In the genomic region with DNA sequence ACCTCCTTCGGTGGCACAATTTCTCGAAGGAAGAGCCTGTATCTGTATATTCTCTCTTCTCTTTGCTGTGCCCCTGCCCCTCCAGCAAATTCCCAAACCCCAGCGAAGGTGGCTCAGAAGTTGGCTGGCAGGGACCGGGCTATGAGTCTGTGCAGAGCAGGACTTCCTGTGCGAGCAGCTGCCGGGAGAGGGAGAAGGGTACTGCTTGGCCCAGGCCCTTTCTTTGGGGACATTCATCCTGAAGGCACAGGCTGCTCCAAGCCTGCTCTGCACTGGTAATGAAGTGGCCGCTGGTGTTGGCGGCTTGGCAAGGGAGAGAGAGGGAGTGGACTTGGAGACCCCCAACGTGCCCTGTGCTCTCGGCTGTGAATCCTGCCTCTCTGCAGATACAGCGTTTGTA, we compare ENCODE assay signal across 27 cellular contexts. TPM values are rescaled to one million over a fixed set of nuclear protein-coding genes. Genes with fewer than 3 reads are reported as not detected.
DNase-seq lines count a peak whose midpoint lies in the region; ATAC-seq and TF ChIP-seq lines count a peak whose summit lies in the region.
"Had no signal": no experiment of that assay in that cellular context is flagged by ENCODE, and none has a peak within 500 bp of the region (broad histone marks: within the 10 kb centered on the region; RNA-seq: fewer than 3 reads in every experiment).

No MANE protein-coding gene starts in this region.

- H3K4me3 Mint-ChIP-seq in WTC11, result no peak overlapping the region
- H3K4me3 Mint-ChIP-seq in T-helper 2 cell treated with Interferon-gamma antibody and Interleukin-4, amounts not matched to agents 5 μg/mL and 100 μg/mL, for 36 hours, result no peak overlapping the region
- H3K4me3 Mint-ChIP-seq: activated CD8-positive, alpha-beta memory T cell treated with anti-CD3 and anti-CD28 coated beads, Interleukin-2, amount 10 ng/mL, durations not matched to agents 7 days and 5 days; immature natural killer cell; mesothelial cell of epicardium; naive thymus-derived CD4-positive, alpha-beta T cell; T-helper 17 cell had no signal

- POLR2A ChIA-PET in WTC11 (lab: Charles Lee), result no interaction called here

- 0 out of 2 replicates have a peak, but pooled peaks have one; percentile 22 for ATAC-seq in WTC11
- ATAC-seq: activated CD8-positive, alpha-beta memory T cell treated with anti-CD3 and anti-CD28 coated beads, Interleukin-2, amount 10 ng/mL, durations not matched to agents 7 days and 5 days; naive thymus-derived CD4-positive, alpha-beta T cell; right cardiac atrium; T-helper 17 cell had no signal

- CTCF ChIA-PET in WTC11 (lab: Charles Lee), result interaction anchor here (0.7 to 1.2 kb wide), 2 partner anchors 45 to 243 kb away, joined by 4 to 5 read pairs; no protein-coding TSS in a partner anchor

- H3K36me3 Mint-ChIP-seq in WTC11, result no peaks in the 10 kb centered on the region
- no peaks in the 10 kb centered on the region for H3K36me3 Mint-ChIP-seq in T-helper 2 cell treated with Interferon-gamma antibody and Interleukin-4, amounts not matched to agents 5 μg/mL and 100 μg/mL, for 36 hours (ENCODE audit: low read depth)
- H3K36me3 Mint-ChIP-seq: activated CD8-positive, alpha-beta memory T cell treated with anti-CD3 and anti-CD28 coated beads, Interleukin-2, amount 10 ng/mL, durations not matched to agents 7 days and 5 days; immature natural killer cell; mesothelial cell of epicardium; naive thymus-derived CD4-positive, alpha-beta T cell had no signal

- H3K27ac Mint-ChIP-seq in WTC11, result no peak overlapping the region
- H3K27ac Mint-ChIP-seq in T-helper 2 cell treated with Interferon-gamma antibody and Interleukin-4, amounts not matched to agents 5 μg/mL and 100 μg/mL, for 36 hours, result no peak overlapping the region
- H3K27ac Mint-ChIP-seq: activated CD8-positive, alpha-beta memory T cell treated with anti-CD3 and anti-CD28 coated beads, Interleukin-2, amount 10 ng/mL, durations not matched to agents 7 days and 5 days; immature natural killer cell; mesothelial cell of epicardium; naive thymus-derived CD4-positive, alpha-beta T cell; T-helper 17 cell had no signal

- H3K4me1 Mint-ChIP-seq in WTC11, result peaks cover 3% of the 10 kb centered on the region
- no peaks in the 10 kb centered on the region for H3K4me1 Mint-ChIP-seq in T-helper 2 cell treated with Interferon-gamma antibody and Interleukin-4, amounts not matched to agents 5 μg/mL and 100 μg/mL, for 36 hours (ENCODE audit: low read depth)
- H3K4me1 Mint-ChIP-seq: activated CD8-positive, alpha-beta memory T cell treated with anti-CD3 and anti-CD28 coated beads, Interleukin-2, amount 10 ng/mL, durations not matched to agents 7 days and 5 days; immature natural killer cell; T-helper 17 cell had no signal

- DNase-seq in HuH-7 (ENCODE audit: low spot score) (peak; percentile 60), WTC11 (ENCODE audit: low spot score) (no peak), hypothalamus (lab: John Stamatoyannopoulos, UW) (peak in 28 of 51 donors; percentile 15 to 76 (median 50)), pons (ENCODE audit: low spot score) (peak; percentile 9), NCI-H526 (lab: John Stamatoyannopoulos, UW) (no peak), NCI-H2227 treated with DMSO at 0.1 percent for 48 hours (lab: John Stamatoyannopoulos, UW) (no peak)
- DNase-seq in T-helper 2 cell treated with Interferon-gamma antibody and Interleukin-4, amounts not matched to agents 5 μg/mL and 100 μg/mL, for 36 hours (ENCODE audit: low spot score), result no peak
- DNase-seq: activated CD4-positive, alpha-beta T cell treated with anti-CD3 and anti-CD28 coated beads, Interleukin-2, amount 50 U/mL, for 1 hour; activated CD8-positive, alpha-beta memory T cell treated with anti-CD3 and anti-CD28 coated beads, Interleukin-2, amount 10 ng/mL, durations not matched to agents 7 days and 5 days; activated naive CD4-positive, alpha-beta T cell; activated T-cell treated with anti-CD3 and anti-CD28 coated beads, Interleukin-2, amount 50 U/mL, for 48 hours; COR-L47; DND-41; effector memory CD4-positive, alpha-beta T cell; foreskin fibroblast; immature natural killer cell; left ventricle myocardium inferior; naive thymus-derived CD4-positive, alpha-beta T cell; NCI-H1417 treated with DMSO at 0.1 percent for 48 hours; NCI-H2081; NCI-H345; NCI-H82; ovary; right cardiac atrium; stimulated activated CD4-positive, alpha-beta T cell treated with anti-CD3 and anti-CD28 coated beads, Interleukin-2, amount 100 ng/mL, for 48 hours; T-helper 17 cell had no signal

- no peaks in the 10 kb centered on the region for H3K9me3 Mint-ChIP-seq in WTC11
- H3K9me3 Mint-ChIP-seq in T-helper 2 cell treated with Interferon-gamma antibody and Interleukin-4, amounts not matched to agents 5 μg/mL and 100 μg/mL, for 36 hours, result no peaks in the 10 kb centered on the region
- H3K9me3 Mint-ChIP-seq: immature natural killer cell, mesothelial cell of epicardium had no signal

- TF ChIP-seq CTCF in WTC11 (IDR thresholded peaks at IDR 0.05), result no peak

- peaks cover 57% of the 10 kb centered on the region for H3K27me3 Mint-ChIP-seq in WTC11 (ENCODE audit: low read depth)
- H3K27me3 Mint-ChIP-seq in T-helper 2 cell treated with Interferon-gamma antibody and Interleukin-4, amounts not matched to agents 5 μg/mL and 100 μg/mL, for 36 hours (ENCODE audit: low read depth), result peaks cover 29% of the 10 kb centered on the region

TF ChIP-seq in WTC11, 78 proteins besides CTCF, POLR2A, EP300 and RAD21:
- no peak for TF ChIP-seq NFYB (CRISPR knock-in tag; conservative IDR thresholded peaks at IDR 0.05; ENCODE audit: low read depth)
- no peak for TF ChIP-seq KAT7 (CRISPR knock-in tag; IDR thresholded peaks at IDR 0.05; ENCODE audit: borderline replicate concordance)
- TF ChIP-seq ZNF121 (CRISPR knock-in tag; IDR thresholded peaks at IDR 0.05), result no peak
- no peak for TF ChIP-seq SP1 (CRISPR knock-in tag; conservative IDR thresholded peaks at IDR 0.05)
- TF ChIP-seq, protein P1, sequence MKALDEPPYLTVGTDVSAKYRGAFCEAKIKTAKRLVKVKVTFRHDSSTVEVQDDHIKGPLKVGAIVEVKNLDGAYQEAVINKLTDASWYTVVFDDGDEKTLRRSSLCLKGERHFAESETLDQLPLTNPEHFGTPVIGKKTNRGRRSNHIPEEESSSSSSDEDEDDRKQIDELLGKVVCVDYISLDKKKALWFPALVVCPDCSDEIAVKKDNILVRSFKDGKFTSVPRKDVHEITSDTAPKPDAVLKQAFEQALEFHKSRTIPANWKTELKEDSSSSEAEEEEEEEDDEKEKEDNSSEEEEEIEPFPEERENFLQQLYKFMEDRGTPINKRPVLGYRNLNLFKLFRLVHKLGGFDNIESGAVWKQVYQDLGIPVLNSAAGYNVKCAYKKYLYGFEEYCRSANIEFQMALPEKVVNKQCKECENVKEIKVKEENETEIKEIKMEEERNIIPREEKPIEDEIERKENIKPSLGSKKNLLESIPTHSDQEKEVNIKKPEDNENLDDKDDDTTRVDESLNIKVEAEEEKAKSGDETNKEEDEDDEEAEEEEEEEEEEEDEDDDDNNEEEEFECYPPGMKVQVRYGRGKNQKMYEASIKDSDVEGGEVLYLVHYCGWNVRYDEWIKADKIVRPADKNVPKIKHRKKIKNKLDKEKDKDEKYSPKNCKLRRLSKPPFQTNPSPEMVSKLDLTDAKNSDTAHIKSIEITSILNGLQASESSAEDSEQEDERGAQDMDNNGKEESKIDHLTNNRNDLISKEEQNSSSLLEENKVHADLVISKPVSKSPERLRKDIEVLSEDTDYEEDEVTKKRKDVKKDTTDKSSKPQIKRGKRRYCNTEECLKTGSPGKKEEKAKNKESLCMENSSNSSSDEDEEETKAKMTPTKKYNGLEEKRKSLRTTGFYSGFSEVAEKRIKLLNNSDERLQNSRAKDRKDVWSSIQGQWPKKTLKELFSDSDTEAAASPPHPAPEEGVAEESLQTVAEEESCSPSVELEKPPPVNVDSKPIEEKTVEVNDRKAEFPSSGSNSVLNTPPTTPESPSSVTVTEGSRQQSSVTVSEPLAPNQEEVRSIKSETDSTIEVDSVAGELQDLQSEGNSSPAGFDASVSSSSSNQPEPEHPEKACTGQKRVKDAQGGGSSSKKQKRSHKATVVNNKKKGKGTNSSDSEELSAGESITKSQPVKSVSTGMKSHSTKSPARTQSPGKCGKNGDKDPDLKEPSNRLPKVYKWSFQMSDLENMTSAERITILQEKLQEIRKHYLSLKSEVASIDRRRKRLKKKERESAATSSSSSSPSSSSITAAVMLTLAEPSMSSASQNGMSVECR (CRISPR knock-in tag; IDR thresholded peaks at IDR 0.05; ENCODE audit: borderline replicate concordance), result no peak
- TF ChIP-seq TCF7 (CRISPR knock-in tag; IDR thresholded peaks at IDR 0.05; ENCODE audit: low read depth), result no peak
- no peak for TF ChIP-seq NR2C2 (CRISPR knock-in tag; IDR thresholded peaks at IDR 0.05)
- TF ChIP-seq, protein P2, sequence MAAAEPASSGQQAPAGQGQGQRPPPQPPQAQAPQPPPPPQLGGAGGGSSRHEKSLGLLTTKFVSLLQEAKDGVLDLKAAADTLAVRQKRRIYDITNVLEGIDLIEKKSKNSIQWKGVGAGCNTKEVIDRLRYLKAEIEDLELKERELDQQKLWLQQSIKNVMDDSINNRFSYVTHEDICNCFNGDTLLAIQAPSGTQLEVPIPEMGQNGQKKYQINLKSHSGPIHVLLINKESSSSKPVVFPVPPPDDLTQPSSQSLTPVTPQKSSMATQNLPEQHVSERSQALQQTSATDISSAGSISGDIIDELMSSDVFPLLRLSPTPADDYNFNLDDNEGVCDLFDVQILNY (CRISPR knock-in tag; IDR thresholded peaks at IDR 0.05), result no peak
- TF ChIP-seq OVOL2 (CRISPR knock-in tag; IDR thresholded peaks at IDR 0.05; ENCODE audit: borderline replicate concordance), result no peak
- no peak for TF ChIP-seq ESRRA (CRISPR knock-in tag; IDR thresholded peaks at IDR 0.05; ENCODE audit: borderline replicate concordance)
- no peak for TF ChIP-seq ZNF416 (CRISPR knock-in tag; IDR thresholded peaks at IDR 0.05)
- TF ChIP-seq IRF2 (CRISPR knock-in tag; IDR thresholded peaks at IDR 0.05; ENCODE audit: borderline replicate concordance, low read depth), result no peak
- TF ChIP-seq ZNF219 (CRISPR knock-in tag; IDR thresholded peaks at IDR 0.05; ENCODE audit: borderline replicate concordance), result no peak
- TF ChIP-seq ATF1 (CRISPR knock-in tag; IDR thresholded peaks at IDR 0.05), result no peak
- no peak for TF ChIP-seq SOX15 (CRISPR knock-in tag; IDR thresholded peaks at IDR 0.05)
- TF ChIP-seq CREB1 (CRISPR knock-in tag; IDR thresholded peaks at IDR 0.05), result no peak

RNA-seq across cellular contexts. Expression of a gene that starts 1.5 kb away (rescaled TPM):
- total RNA-seq in WTC11 (2021), result 0.85 to 1.5 TPM (median 1.1 TPM) in 3 replicates
- total RNA-seq: activated CD8-positive, alpha-beta memory T cell treated with anti-CD3 and anti-CD28 coated beads, Interleukin-2, amount 10 ng/mL, durations not matched to agents 7 days and 5 days; left ventricle myocardium inferior; naive thymus-derived CD4-positive, alpha-beta T cell; right cardiac atrium; T-helper 17 cell had no signal

Comparison
In these comparisons a context has a peak if more than half of its experiments do, and no peak if none do; other contexts are left out.
1. DNase-seq: peak in HuH-7 (single experiment), hypothalamus (28 of 51) and pons (single experiment); none in WTC11 (single experiment), NCI-H526 (0 of 2), NCI-H2227 treated with DMSO at 0.1 percent for 48 hours (single experiment) and T-helper 2 cell treated with Interferon-gamma antibody and Interleukin-4, amounts not matched to agents 5 μg/mL and 100 μg/mL, for 36 hours (single experiment).